ENCODE assay signal across 8 cellular contexts in the genomic region with DNA sequence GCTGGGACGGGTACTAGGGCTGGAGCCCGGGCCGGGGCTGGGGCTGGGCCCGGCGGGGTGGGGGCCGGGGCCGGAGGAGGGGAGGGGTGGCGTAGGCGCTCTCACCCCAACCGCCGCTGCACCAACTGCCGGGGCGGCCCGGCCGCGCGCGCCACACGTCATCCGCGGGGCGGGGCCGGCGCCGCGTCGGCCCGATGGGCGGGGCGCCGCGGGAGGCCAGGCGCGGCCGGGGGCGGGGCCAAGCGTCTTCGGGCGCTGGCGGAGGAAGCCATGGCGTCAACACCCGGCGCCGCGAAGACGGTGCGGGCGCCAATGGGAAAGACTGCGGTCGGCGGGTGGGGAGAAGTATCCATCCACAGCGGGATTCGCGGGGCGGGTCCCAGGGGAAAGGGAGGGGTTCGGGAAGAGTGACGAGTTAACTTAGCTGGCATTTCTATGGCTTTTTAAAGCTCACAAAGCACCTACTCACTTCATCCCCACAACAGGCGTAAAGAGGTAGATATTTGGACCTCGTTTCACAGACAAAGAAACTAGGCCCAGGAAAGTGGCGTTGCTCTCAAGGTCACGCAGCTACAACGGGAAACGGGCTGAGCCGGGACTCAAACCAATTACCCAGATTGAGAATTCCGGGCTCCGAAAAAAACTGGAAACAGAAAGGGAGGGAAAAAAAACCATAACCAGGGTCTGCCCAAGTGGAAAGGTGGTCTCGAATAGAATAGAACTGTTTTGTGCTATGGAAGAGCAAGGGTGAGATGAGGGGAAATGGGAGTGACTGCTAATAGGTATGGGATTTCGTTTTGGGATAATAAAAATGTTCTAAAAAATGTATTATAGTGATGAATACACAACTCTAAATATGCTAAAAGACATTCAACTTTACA. TPM values are rescaled to one million over a fixed set of nuclear protein-coding genes. Genes with fewer than 3 reads are reported as not detected.
A peak's percentile ranks its signal among the peaks of the same experiment; 100 is the strongest.
DNase-seq lines count a peak whose midpoint lies in the region; ATAC-seq and TF ChIP-seq lines count a peak whose summit lies in the region.

A gene with protein sequence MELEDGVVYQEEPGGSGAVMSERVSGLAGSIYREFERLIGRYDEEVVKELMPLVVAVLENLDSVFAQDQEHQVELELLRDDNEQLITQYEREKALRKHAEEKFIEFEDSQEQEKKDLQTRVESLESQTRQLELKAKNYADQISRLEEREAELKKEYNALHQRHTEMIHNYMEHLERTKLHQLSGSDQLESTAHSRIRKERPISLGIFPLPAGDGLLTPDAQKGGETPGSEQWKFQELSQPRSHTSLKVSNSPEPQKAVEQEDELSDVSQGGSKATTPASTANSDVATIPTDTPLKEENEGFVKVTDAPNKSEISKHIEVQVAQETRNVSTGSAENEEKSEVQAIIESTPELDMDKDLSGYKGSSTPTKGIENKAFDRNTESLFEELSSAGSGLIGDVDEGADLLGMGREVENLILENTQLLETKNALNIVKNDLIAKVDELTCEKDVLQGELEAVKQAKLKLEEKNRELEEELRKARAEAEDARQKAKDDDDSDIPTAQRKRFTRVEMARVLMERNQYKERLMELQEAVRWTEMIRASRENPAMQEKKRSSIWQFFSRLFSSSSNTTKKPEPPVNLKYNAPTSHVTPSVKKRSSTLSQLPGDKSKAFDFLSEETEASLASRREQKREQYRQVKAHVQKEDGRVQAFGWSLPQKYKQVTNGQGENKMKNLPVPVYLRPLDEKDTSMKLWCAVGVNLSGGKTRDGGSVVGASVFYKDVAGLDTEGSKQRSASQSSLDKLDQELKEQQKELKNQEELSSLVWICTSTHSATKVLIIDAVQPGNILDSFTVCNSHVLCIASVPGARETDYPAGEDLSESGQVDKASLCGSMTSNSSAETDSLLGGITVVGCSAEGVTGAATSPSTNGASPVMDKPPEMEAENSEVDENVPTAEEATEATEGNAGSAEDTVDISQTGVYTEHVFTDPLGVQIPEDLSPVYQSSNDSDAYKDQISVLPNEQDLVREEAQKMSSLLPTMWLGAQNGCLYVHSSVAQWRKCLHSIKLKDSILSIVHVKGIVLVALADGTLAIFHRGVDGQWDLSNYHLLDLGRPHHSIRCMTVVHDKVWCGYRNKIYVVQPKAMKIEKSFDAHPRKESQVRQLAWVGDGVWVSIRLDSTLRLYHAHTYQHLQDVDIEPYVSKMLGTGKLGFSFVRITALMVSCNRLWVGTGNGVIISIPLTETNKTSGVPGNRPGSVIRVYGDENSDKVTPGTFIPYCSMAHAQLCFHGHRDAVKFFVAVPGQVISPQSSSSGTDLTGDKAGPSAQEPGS (N-terminal part only) (minus strand): TSS at position 130 of the 881 bp plus-strand sequence. CDS start 212 bp downstream, outside the sequence.

- intact Hi-C loops in cardiac septum (cut with DNase I): loop anchor here (1.0 to 10.0 kb wide), 4 partner anchors 32 to 414 kb away; partner anchors contain the start of genes ANKRD40, NME1 and TOB1
- intact Hi-C loops in transverse colon (cut with DNase I; ENCODE audit: low total_unique reads): no loop called here

- H3K4me3 ChIP-seq in GM12864 (ENCODE audit: low read depth, low read length): peak within 1 kb of the TSS; percentile 75
- peak within 1 kb of the TSS; percentile 100 for H3K4me3 ChIP-seq in adipocyte (ENCODE audit: low read length)
- peak within 1 kb of the TSS; percentile 59 to 98 (median 92) for H3K4me3 ChIP-seq in transverse colon

- H3K9ac ChIP-seq in adipocyte (ENCODE audit: low read length): peak within 1 kb of the TSS; percentile 97

- peaks cover 41% of the 10 kb centered on the region for H3K4me1 ChIP-seq in adipocyte (ENCODE audit: control insufficient read depth, insufficient read depth, low read length)
- H3K4me1 ChIP-seq in transverse colon: peaks cover 23 to 69% (median 38%) of the 10 kb centered on the region in 4 donors

- no peak for TF ChIP-seq POLR2A in transverse colon (IDR thresholded peaks at IDR 0.05)

- DNase-seq in GM12864 (ENCODE audit: low read depth) (no peak), NCI-H1417 treated with DMSO at 0.1 percent for 48 hours (lab: John Stamatoyannopoulos, UW) (peak; percentile 68), T follicular helper cell (ENCODE audit: low read depth) (peak; percentile 86), adipocyte (ENCODE audit: low read depth) (peak; percentile 99), cardiac septum (ENCODE audit: low spot score) (peak; percentile 97), pons (ENCODE audit: low spot score) (peak; percentile 88), transverse colon (peak; percentile 96)

- no peak for TF ChIP-seq EP300 in transverse colon (IDR thresholded peaks at IDR 0.05; ENCODE audit: low read depth)

- H3K27me3 ChIP-seq in adipocyte (replicated peaks; ENCODE audit: control insufficient read depth, insufficient read depth, low read length) (no peaks in the 10 kb centered on the region), transverse colon (no peaks in the 10 kb centered on the region)

- in situ Hi-C loops in transverse colon (cut with MboI; ENCODE audit: low pct_ligation_motif_present in 1 of 4, low pct_unique_long_range_greater_than_20kb in 1 of 4, low sequenced_read_pairs in 3 of 4): no loop called here

- H3K36me3 ChIP-seq in adipocyte (ENCODE audit: control insufficient read depth, insufficient read depth, low read length, severe bottlenecking) (no peaks in the 10 kb centered on the region), transverse colon (no peaks in the 10 kb centered on the region)

- H3K9me3 ChIP-seq in adipocyte (ENCODE audit: control insufficient read depth, low read length) (no peaks in the 10 kb centered on the region), transverse colon (no peaks in the 10 kb centered on the region)

- WGBS in transverse colon (ENCODE audit: low coverage in 1 of 2), 2 donors: 0 to 1% methylated on average over 7 to 30 of the region's 68 CpGs

- peak within 1 kb of the TSS; percentile 99 to 100 (median 100) for H3K27ac ChIP-seq in transverse colon

- no peak for TF ChIP-seq CTCF in GM12864 (IDR thresholded peaks at IDR 0.05; ENCODE audit: low read depth, low read length, missing control alignments)
- no peak for TF ChIP-seq CTCF in transverse colon (IDR thresholded peaks at IDR 0.05)

- peak; percentile 83 for ATAC-seq in HG02759 (IDR thresholded peaks at IDR 0.05; ENCODE audit: unreplicated experiment)

RNA-seq across cellular contexts. Expression of the gene that starts here (rescaled TPM):
- total RNA-seq in cardiac septum: 57.8 TPM
- total RNA-seq in transverse colon: 100 to 1,000 TPM in 3 of 4 donors, 10 to 100 TPM in 1; 37.0 to 131 (median 116) TPM
